2 cellular contexts compared by ENCODE assay signal in the genomic region with DNA sequence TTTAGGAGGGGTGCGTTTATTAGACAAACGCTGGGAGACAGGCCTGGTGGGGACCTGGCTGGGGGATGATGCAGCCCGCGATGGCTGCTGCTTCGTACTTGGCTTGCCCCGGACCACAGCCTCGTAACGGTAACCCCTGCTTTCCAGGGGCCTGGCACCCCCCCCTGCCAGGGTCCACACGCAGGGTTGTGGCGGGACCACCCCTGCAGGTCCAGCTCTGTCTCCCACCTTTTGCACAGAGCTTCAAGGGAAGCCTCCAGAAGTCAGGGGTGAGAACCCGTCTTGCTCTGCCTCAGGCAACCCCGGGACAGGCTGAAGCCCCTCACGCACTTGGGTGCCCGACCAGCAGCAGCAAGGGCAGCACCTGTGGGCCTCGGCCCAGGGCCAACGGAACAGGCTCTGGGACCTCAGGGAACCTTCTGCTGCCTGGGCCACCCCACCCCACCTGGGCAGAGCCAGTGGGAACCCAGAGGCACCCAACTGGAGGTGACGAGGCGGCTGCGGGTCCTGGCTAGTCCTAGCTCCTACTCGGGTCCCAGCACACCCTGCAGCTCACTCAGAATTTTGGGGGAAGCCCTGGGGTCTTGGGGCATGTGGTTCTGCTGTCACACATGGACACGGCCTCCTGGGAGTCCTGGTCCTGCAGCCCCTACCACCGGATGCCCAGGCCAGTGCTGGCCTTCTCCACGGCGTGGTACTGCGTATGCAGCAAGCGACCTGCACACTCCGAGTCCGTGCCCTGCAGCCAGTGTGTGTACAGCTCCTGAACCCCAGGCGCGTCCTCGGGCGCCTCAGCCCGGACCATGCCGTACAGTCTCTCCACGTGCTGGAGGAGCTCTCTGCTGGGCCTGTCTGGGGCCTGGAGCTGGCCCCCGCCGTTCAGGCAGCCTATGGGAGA.
TF ChIP-seq lines count a peak whose summit lies in the region.

No MANE protein-coding gene starts in this region.

TF ChIP-seq in IMR-90, 13 proteins besides CTCF, POLR2A, EP300 and RAD21:
- TF ChIP-seq BHLHE40 (IDR thresholded peaks at IDR 0.05; ENCODE audit: low read depth, low read length) = no peak
- no peak for TF ChIP-seq RFX5 (IDR thresholded peaks at IDR 0.05; ENCODE audit: low read depth, low read length)
- TF ChIP-seq USF2 (IDR thresholded peaks at IDR 0.05; ENCODE audit: low read depth, low read length) = no peak
- no peak for TF ChIP-seq CHD1 (IDR thresholded peaks at IDR 0.05; ENCODE audit: low read depth, low read length)
- TF ChIP-seq MAZ (IDR thresholded peaks at IDR 0.05; ENCODE audit: borderline replicate concordance, low read depth, low read length) = no peak
- no peak for TF ChIP-seq CEBPB (IDR thresholded peaks at IDR 0.05; ENCODE audit: low read depth, low read length)
- no peak for TF ChIP-seq FOS (IDR thresholded peaks at IDR 0.05; ENCODE audit: low read depth, low read length)
- no peak for TF ChIP-seq RCOR1 (IDR thresholded peaks at IDR 0.05; ENCODE audit: insufficient replicate concordance, low read length)
- TF ChIP-seq NFE2L2 (IDR thresholded peaks at IDR 0.05; ENCODE audit: low read depth, low read length) = no peak
- TF ChIP-seq MXI1 (IDR thresholded peaks at IDR 0.05; ENCODE audit: borderline replicate concordance, low read depth, low read length) = no peak
- TF ChIP-seq MAFK (IDR thresholded peaks at IDR 0.05; ENCODE audit: low read depth, low read length) = no peak

TF ChIP-seq in HEK293T, 16 proteins besides CTCF, POLR2A, EP300 and RAD21:
- TF ChIP-seq TARDBP (IDR thresholded peaks at IDR 0.05) (no peak), SP1 (IDR thresholded peaks at IDR 0.05) (no peak), PKNOX1 (IDR thresholded peaks at IDR 0.05) (no peak), ARNT (IDR thresholded peaks at IDR 0.05) (no peak), SUZ12 (IDR thresholded peaks at IDR 0.05) (no peak), NFRKB (IDR thresholded peaks at IDR 0.05) (no peak), BHLHE40 (IDR thresholded peaks at IDR 0.05; ENCODE audit: borderline replicate concordance) (no peak)
